ENCODE assay signal across 16 cellular contexts in the genomic region with DNA sequence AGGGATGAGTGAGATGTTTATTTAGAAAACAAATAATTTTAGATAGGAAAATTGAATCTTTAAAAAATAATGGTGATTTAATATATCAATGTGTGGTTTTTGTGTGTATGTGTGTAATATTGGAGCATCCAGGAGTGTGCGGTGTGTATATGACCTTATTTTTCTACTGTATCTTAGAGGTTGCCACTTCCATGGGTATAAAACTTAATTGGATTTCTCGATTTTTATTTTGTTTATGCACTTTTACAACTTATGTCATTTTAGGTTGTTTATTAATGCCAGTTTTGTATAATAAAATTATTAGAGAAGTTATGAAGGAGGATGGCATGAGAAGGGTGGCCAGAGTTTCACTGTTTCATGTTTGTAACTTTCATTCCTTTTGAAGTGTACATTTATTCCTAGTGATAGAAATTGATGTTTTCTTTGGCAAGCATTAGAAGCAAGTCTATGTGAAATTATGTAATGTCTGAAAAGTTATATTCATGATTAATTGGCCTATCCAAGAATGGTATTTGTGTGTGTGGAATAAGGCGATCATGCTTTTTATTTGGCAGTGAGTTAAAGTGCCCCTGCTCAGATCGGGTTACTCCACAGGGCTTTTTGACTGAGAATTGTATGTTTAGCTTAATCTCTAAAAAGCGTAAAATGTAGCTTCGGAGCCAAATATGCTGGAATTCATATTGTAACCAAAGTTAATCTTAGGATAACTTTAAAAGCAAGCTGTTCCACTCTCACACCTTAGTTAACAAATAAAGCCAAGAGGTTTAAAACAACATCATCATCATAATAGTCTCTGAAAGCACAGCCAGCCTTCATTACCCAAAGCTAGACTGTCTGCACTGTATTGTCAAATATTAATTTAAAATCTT.
DNase-seq lines count a peak whose midpoint lies in the region; ATAC-seq, FAIRE-seq and TF ChIP-seq lines count a peak whose summit lies in the region.
"Had no signal": no experiment of that assay in that cellular context is flagged by ENCODE, and none has a peak within 500 bp of the region (broad histone marks: within the 10 kb centered on the region; RNA-seq: fewer than 3 reads in every experiment).

No MANE protein-coding gene starts in this region.

- no peaks in the 10 kb centered on the region for H3K9me3 Mint-ChIP-seq in activated T-helper 1 cell treated with anti-CD3 and anti-CD28 coated beads, Interleukin-12 subunit alpha, Interleukin-12 subunit beta, Interleukin-2, Interleukin-4 antibody, amounts not matched to agents 30 ng/mL and 10 ng/mL and 1 ng/mL, durations not matched to agents 14 hours and 24 hours and 36 hours
- H3K9me3 Mint-ChIP-seq: activated T-helper 2 cell treated with anti-CD3 and anti-CD28 coated beads, Interferon-gamma antibody, Interleukin-2, Interleukin-4, amounts not matched to agents 10 μg/mL and 5 μg/mL and 100 μg/mL, durations not matched to agents 14 hours and 24 hours and 36 hours; central memory CD8-positive, alpha-beta T cell; T-cell had no signal

- no peaks in the 10 kb centered on the region for H3K9me3 ChIP-seq in osteoblast (ENCODE audit: low read depth, low read length)

- no peak overlapping the region for H3K4me3 ChIP-seq in osteoblast (ENCODE audit: insufficient read depth, low read length)

- no peak overlapping the region for H3K27ac Mint-ChIP-seq in activated T-helper 1 cell treated with anti-CD3 and anti-CD28 coated beads, Interleukin-12 subunit alpha, Interleukin-12 subunit beta, Interleukin-2, Interleukin-4 antibody, amounts not matched to agents 30 ng/mL and 10 ng/mL and 1 ng/mL, durations not matched to agents 14 hours and 24 hours and 36 hours
- H3K27ac Mint-ChIP-seq: activated T-helper 2 cell treated with anti-CD3 and anti-CD28 coated beads, Interferon-gamma antibody, Interleukin-2, Interleukin-4, amounts not matched to agents 10 μg/mL and 5 μg/mL and 100 μg/mL, durations not matched to agents 14 hours and 24 hours and 36 hours; T-cell had no signal

- DNase-seq in EH (ENCODE audit: low read depth) (peak; percentile 62), RCC 7860 (ENCODE audit: low spot score) (no peak), fibroblast of gingiva (ENCODE audit: low read depth) (peak; percentile 65), osteoblast (ENCODE audit: insufficient read length, low spot score, missing footprints) (peak; percentile 72), amygdala (lab: John Stamatoyannopoulos, UW) (no peak), OCI-M1 (lab: John Stamatoyannopoulos, UW) (no peak), left ventricle myocardium superior (no peak)
- DNase-seq in activated T-helper 1 cell treated with anti-CD3 and anti-CD28 coated beads, Interleukin-12 subunit alpha, Interleukin-12 subunit beta, Interleukin-2, Interleukin-4 antibody, amounts not matched to agents 30 ng/mL and 10 ng/mL and 1 ng/mL, durations not matched to agents 14 hours and 24 hours and 36 hours (ENCODE audit: low spot score): no peak
- DNase-seq: activated CD4-positive, alpha-beta T cell treated with anti-CD3 and anti-CD28 coated beads for 4 hours; NCI-H1694 treated with DMSO at 0.1 percent for 48 hours; occipital lobe; stimulated activated CD4-positive, alpha-beta T cell treated with anti-CD3 and anti-CD28 coated beads, Interleukin-2, amount 100 ng/mL, for 24 hours; stimulated activated naive CD4-positive, alpha-beta T cell; T-cell had no signal

- intact Hi-C loops in activated T-helper 1 cell treated with anti-CD3 and anti-CD28 coated beads, Interleukin-12 subunit alpha, Interleukin-12 subunit beta, Interleukin-2, Interleukin-4 antibody, amounts not matched to agents 30 ng/mL and 10 ng/mL and 1 ng/mL, durations not matched to agents 14 hours and 24 hours and 36 hours (cut with micrococcal nuclease): no loop called here
- intact Hi-C loops in left ventricle myocardium superior (cut with micrococcal nuclease): no loop called here

- H3K36me3 ChIP-seq in osteoblast (ENCODE audit: insufficient read depth, low read length): no peaks in the 10 kb centered on the region

- H3K4me3 Mint-ChIP-seq in activated T-helper 1 cell treated with anti-CD3 and anti-CD28 coated beads, Interleukin-12 subunit alpha, Interleukin-12 subunit beta, Interleukin-2, Interleukin-4 antibody, amounts not matched to agents 30 ng/mL and 10 ng/mL and 1 ng/mL, durations not matched to agents 14 hours and 24 hours and 36 hours: no peak overlapping the region
- H3K4me3 Mint-ChIP-seq: central memory CD8-positive, alpha-beta T cell; T-cell had no signal

- H3K79me2 ChIP-seq in osteoblast (ENCODE audit: insufficient read depth, low read length): peaks cover 47% of the 10 kb centered on the region

- H3K27me3 ChIP-seq in osteoblast (ENCODE audit: insufficient read depth, low read length): no peaks in the 10 kb centered on the region

- H4K20me1 ChIP-seq in osteoblast (ENCODE audit: insufficient read depth, low read length): peaks cover 32% of the 10 kb centered on the region

- peak overlapping the region; percentile 13 for H3K4me2 ChIP-seq in osteoblast (ENCODE audit: insufficient read depth, low read length)

- H3K27ac ChIP-seq in osteoblast (ENCODE audit: low read depth, low read length): peak overlapping the region; percentile 6

- no peak for ATAC-seq in left ventricle myocardium superior
- ATAC-seq: T-cell had no signal

- H3K4me1 Mint-ChIP-seq in activated T-helper 1 cell treated with anti-CD3 and anti-CD28 coated beads, Interleukin-12 subunit alpha, Interleukin-12 subunit beta, Interleukin-2, Interleukin-4 antibody, amounts not matched to agents 30 ng/mL and 10 ng/mL and 1 ng/mL, durations not matched to agents 14 hours and 24 hours and 36 hours (ENCODE audit: low read depth): no peaks in the 10 kb centered on the region

- TF ChIP-seq CTCF in osteoblast (IDR thresholded peaks at IDR 0.05; ENCODE audit: extremely low read depth, low read depth, low read length): no peak

- peak; percentile 8 for FAIRE-seq in RCC 7860 (lab: Jason Lieb, UNC)

- H3K4me1 ChIP-seq in osteoblast (ENCODE audit: insufficient read depth, low read length): peaks cover 18% of the 10 kb centered on the region

- no peaks in the 10 kb centered on the region for H3K27me3 Mint-ChIP-seq in activated T-helper 1 cell treated with anti-CD3 and anti-CD28 coated beads, Interleukin-12 subunit alpha, Interleukin-12 subunit beta, Interleukin-2, Interleukin-4 antibody, amounts not matched to agents 30 ng/mL and 10 ng/mL and 1 ng/mL, durations not matched to agents 14 hours and 24 hours and 36 hours (ENCODE audit: insufficient read depth)
- H3K27me3 Mint-ChIP-seq: central memory CD8-positive, alpha-beta T cell; T-cell had no signal

- no peak overlapping the region for H2AFZ ChIP-seq in osteoblast (ENCODE audit: low read length)

- H3K36me3 Mint-ChIP-seq in activated T-helper 1 cell treated with anti-CD3 and anti-CD28 coated beads, Interleukin-12 subunit alpha, Interleukin-12 subunit beta, Interleukin-2, Interleukin-4 antibody, amounts not matched to agents 30 ng/mL and 10 ng/mL and 1 ng/mL, durations not matched to agents 14 hours and 24 hours and 36 hours (ENCODE audit: low read depth): no peaks in the 10 kb centered on the region

Comparison
In these comparisons a context has a peak if more than half of its experiments do, and no peak if none do; other contexts are left out.
1. DNase-seq: peak in EH (single experiment), fibroblast of gingiva (single experiment) and osteoblast (single experiment); none in RCC 7860 (single experiment), amygdala (0 of 56), OCI-M1 (single experiment), activated T-helper 1 cell treated with anti-CD3 and anti-CD28 coated beads, Interleukin-12 subunit alpha, Interleukin-12 subunit beta, Interleukin-2, Interleukin-4 antibody, amounts not matched to agents 30 ng/mL and 10 ng/mL and 1 ng/mL, durations not matched to agents 14 hours and 24 hours and 36 hours (single experiment) and left ventricle myocardium superior (single experiment).